Comparison of ENCODE assay signal across 8 cellular contexts in the genomic region with DNA sequence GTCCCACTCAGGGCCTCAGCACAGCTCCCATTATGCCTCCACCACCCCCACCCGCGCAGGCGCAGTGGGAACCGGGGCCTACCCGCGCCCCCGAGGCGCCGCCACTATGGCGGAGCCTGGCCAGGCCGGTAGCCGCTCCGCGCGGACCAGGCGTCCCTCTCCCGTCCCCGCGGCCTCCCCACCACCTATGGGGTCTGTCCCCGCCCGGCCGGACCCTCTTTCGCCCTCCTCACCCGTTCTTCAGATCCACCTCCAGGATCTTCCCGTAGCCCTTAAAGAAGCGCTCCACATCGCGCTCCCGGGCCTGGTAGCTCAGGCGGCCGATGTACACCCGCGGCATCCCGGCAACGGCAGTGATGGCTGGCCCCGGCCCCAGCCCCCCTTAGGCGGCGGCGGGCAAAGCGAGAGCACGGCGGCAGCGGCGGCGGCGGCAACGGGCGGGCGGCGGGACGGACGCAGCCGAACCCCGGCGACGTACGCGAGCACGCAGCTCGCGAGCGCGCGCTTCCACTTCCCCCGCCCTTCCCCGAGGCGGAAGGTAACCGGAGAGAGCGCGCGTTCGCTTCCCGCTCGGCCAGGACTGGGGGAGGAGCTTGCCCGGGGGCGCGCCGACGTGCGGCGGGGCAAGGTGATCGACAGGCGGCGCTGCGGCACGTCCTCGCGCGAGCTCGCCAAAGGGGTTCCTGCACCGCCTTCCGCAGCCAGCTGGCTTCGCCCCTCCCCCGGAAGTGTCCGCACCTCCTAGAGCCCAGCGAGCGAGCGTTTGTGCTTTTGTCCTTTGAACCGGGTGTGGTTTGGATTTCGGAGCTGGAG. TPM values are rescaled to one million over a fixed set of nuclear protein-coding genes. Genes with fewer than 3 reads are reported as not detected.
DNase-seq lines count a peak whose midpoint lies in the region; ATAC-seq, FAIRE-seq and TF ChIP-seq lines count a peak whose summit lies in the region.

SRSF4 (minus strand) TSS at position 488 of the 813 bp plus-strand sequence; CDS start at position 340, 148 bp downstream.

- peak within 1 kb of the TSS; percentile 97 for H3K4me3 ChIP-seq in psoas muscle

- 1% methylated on average over 58 to 100 of the region's 100 CpGs for WGBS in psoas muscle, 3 donors

- peaks cover 0 to 9% of the 10 kb centered on the region in 2 donors for H3K36me3 ChIP-seq in psoas muscle (ENCODE audit: insufficient read depth in 1 of 2, low read depth in 1 of 2)

- TF ChIP-seq CTCF in psoas muscle (IDR thresholded peaks at IDR 0.05): peak; percentile 60

- H3K4me1 ChIP-seq in psoas muscle: peaks cover 43% of the 10 kb centered on the region

- no peaks in the 10 kb centered on the region for H3K27me3 ChIP-seq in psoas muscle (ENCODE audit: insufficient read depth in 3 of 3, low read length in 2 of 3)

- DNase-seq in NCI-H187 treated with DMSO at 0.1 percent for 48 hours (lab: John Stamatoyannopoulos, UW) (peak; percentile 85), anterior cingulate cortex (lab: John Stamatoyannopoulos, UW) (peak; percentile 84 to 99 (median 97)), left ventricle myocardium superior (peak; percentile 100), psoas muscle (peak; percentile 99 to 100), urothelium cell line (ENCODE audit: low spot score) (peak; percentile 99)

- H3K27ac ChIP-seq in psoas muscle: peak within 1 kb of the TSS; percentile 100

- peak; percentile 87 for ATAC-seq in GM18502 (IDR thresholded peaks at IDR 0.05; ENCODE audit: poor library complexity, unreplicated experiment)
- peak; percentile 90 for ATAC-seq in HG02970 (IDR thresholded peaks at IDR 0.05; ENCODE audit: low FRiP score, unreplicated experiment)
- ATAC-seq in left ventricle myocardium superior: peak; percentile 96
- peak; percentile 93 to 96 (median 95) for ATAC-seq in psoas muscle

- FAIRE-seq in urothelium cell line (lab: Jason Lieb, UNC): peak; percentile 94

- intact Hi-C loops in T-helper 2 cell treated with Interferon-gamma antibody and Interleukin-4, amounts not matched to agents 100 ng/mL and 5 ng/mL, for 36 hours (cut with micrococcal nuclease): loop anchor here (1.0 to 5.0 kb wide), 8 partner anchors 49 to 924 kb away; partner anchors contain the start of genes MECR, RCC1, RNU11 and SESN2
- intact Hi-C loops in left ventricle myocardium superior (cut with micrococcal nuclease): no loop called here
- intact Hi-C loops in psoas muscle (cut with DNase I): loop anchor here in 1 of 2 donors (5.0 kb wide), 1 partner anchor 294 kb away; no protein-coding TSS in a partner anchor

- no peaks in the 10 kb centered on the region for H3K9me3 ChIP-seq in psoas muscle

RNA-seq across cellular contexts. Expression of gene SRSF4, which starts in this region (rescaled TPM):
- total RNA-seq in T-helper 2 cell treated with Interferon-gamma antibody and Interleukin-4, amounts not matched to agents 100 ng/mL and 5 ng/mL, for 36 hours: 125 and 126 TPM in 2 replicates
- total RNA-seq in left ventricle myocardium superior: 53.8 TPM
- 10 to 100 TPM; 49.3 to 80.4 (median 66.8) TPM for total RNA-seq in psoas muscle
- 10 to 100 TPM; 42.2 to 84.8 (median 70.1) TPM for polyA plus RNA-seq in psoas muscle

Comparison
In these comparisons a context has a peak if more than half of its experiments do, and no peak if none do; other contexts are left out.
1. Peak in every context shown above with its lines: DNase-seq, ATAC-seq, H3K4me3 ChIP-seq and H3K27ac ChIP-seq.